ENCODE assay signal across 8 cellular contexts in genomic region chr19:42295831-42296525, GRCh38. TPM values are rescaled to one million over a fixed set of nuclear protein-coding genes. Genes with fewer than 3 reads are reported as not detected.
DNase-seq lines count a peak whose midpoint lies in the region; ATAC-seq and TF ChIP-seq lines count a peak whose summit lies in the region.

No MANE protein-coding gene starts in this region.

- peak overlapping the region in 1 of 2 experiments; percentile 4; a peak in 2 of 4 replicates for H3K27ac ChIP-seq in SK-N-SH (ENCODE audit: low read depth in 2 of 2, low read length in 1 of 2)

- H3K9ac ChIP-seq in SK-N-SH = no peak overlapping the region

- H4K20me1 ChIP-seq in SK-N-SH (ENCODE audit: insufficient read depth) = 0 out of 2 replicates have a peak, but pooled peaks cover 5% of the 10 kb centered on the region

- H3K36me3 ChIP-seq in SK-N-SH (replicated peaks in 1 of 2; ENCODE audit: control insufficient read depth in 1 of 2, insufficient read depth in 2 of 2, low read length in 1 of 2) = peaks cover 26 to 46% of the 10 kb centered on the region in 2 experiments

- H3K27me3 Mint-ChIP-seq in activated naive CD4-positive, alpha-beta T cell treated with anti-CD3 and anti-CD28 coated beads for 36 hours (ENCODE audit: low read depth) = no peaks in the 10 kb centered on the region

- no peak overlapping the region for H2AFZ ChIP-seq in SK-N-SH (ENCODE audit: low read depth)

- DNase-seq in NCI-H446 (lab: John Stamatoyannopoulos, UW) (peak; percentile 57 to 71), NCI-H446 treated with DMSO at 0.1 percent for 48 hours (lab: John Stamatoyannopoulos, UW) (no peak), LoVo (ENCODE audit: low spot score) (peak; percentile 70), SK-N-SH (peak; percentile 88), Right ventricle myocardium superior (peak; percentile 91), retinal pigment epithelial cell (ENCODE audit: low read depth) (no peak)
- peak; percentile 95 for DNase-seq in activated naive CD4-positive, alpha-beta T cell treated with anti-CD3 and anti-CD28 coated beads for 36 hours

- H3K27ac Mint-ChIP-seq in activated naive CD4-positive, alpha-beta T cell treated with anti-CD3 and anti-CD28 coated beads for 36 hours = no peak overlapping the region

- 81% methylated on average over 4 of the region's 6 CpGs for WGBS in SK-N-SH (ENCODE audit: low lambda C conversion rate)

- CTCF ChIA-PET in SK-N-SH (lab: Yijun Ruan, JAX) = interaction anchor here (0.6 to 9.5 kb wide), 29 partner anchors 8 to 194 kb away, joined by 3 to 60 read pairs (median 4); partner anchors contain the start of genes CIC, ERF, GSK3A and POU2F2
- CTCF ChIA-PET in activated naive CD4-positive, alpha-beta T cell treated with anti-CD3 and anti-CD28 coated beads for 36 hours (lab: Charles Lee) = interaction anchor here (0.8 to 1.9 kb wide), 12 partner anchors 9 to 191 kb away, joined by 3 to 8 read pairs (median 4); partner anchors contain the start of genes POU2F2 and ZNF526

- ATAC-seq in Right ventricle myocardium superior (ENCODE audit: poor library complexity) (peak; percentile 86), HG02610 (IDR thresholded peaks at IDR 0.05; ENCODE audit: unreplicated experiment) (no peak)

- peak; percentile 93 for TF ChIP-seq CTCF in SK-N-SH (IDR thresholded peaks at IDR 0.05)
- peak; percentile 99 for TF ChIP-seq CTCF in retinal pigment epithelial cell (conservative IDR thresholded peaks at IDR 0.05; ENCODE audit: low read depth, low read length)

- no peaks in the 10 kb centered on the region for H3K9me3 ChIP-seq in SK-N-SH

- no peaks in the 10 kb centered on the region for H3K9me3 Mint-ChIP-seq in activated naive CD4-positive, alpha-beta T cell treated with anti-CD3 and anti-CD28 coated beads for 36 hours

- no peaks in the 10 kb centered on the region; a peak in 2 of 4 replicates for H3K4me1 ChIP-seq in SK-N-SH (ENCODE audit: control insufficient read depth in 1 of 2, insufficient read depth in 2 of 2, low read depth in 1 of 2, low read length in 1 of 2)

- peaks cover 8% of the 10 kb centered on the region for H3K79me2 ChIP-seq in SK-N-SH (ENCODE audit: insufficient read depth)

- TF ChIP-seq RAD21 in SK-N-SH (IDR thresholded peaks at IDR 0.05; ENCODE audit: low read length) = peak; percentile 67

- no peak overlapping the region for H3K4me2 ChIP-seq in SK-N-SH

- H3K4me1 Mint-ChIP-seq in activated naive CD4-positive, alpha-beta T cell treated with anti-CD3 and anti-CD28 coated beads for 36 hours (ENCODE audit: low read depth) = peaks cover 4% of the 10 kb centered on the region

- no peak for TF ChIP-seq EP300 in SK-N-SH (IDR thresholded peaks at IDR 0.05; ENCODE audit: borderline replicate concordance in 1 of 2, low read depth in 1 of 2, low read length in 1 of 2)

- H3K4me3 ChIP-seq in SK-N-SH (ENCODE audit: low read depth in 2 of 2, low read length in 1 of 2) (no peak overlapping the region; a peak in 1 of 4 replicates), retinal pigment epithelial cell (ENCODE audit: low read length) (no peak overlapping the region)

- no peak overlapping the region for H3K4me3 Mint-ChIP-seq in activated naive CD4-positive, alpha-beta T cell treated with anti-CD3 and anti-CD28 coated beads for 36 hours

- intact Hi-C loops in activated naive CD4-positive, alpha-beta T cell treated with anti-CD3 and anti-CD28 coated beads for 36 hours (cut with micrococcal nuclease) = loop anchor here (1.0 to 2.0 kb wide), 2 partner anchors 13 to 163 kb away; no protein-coding TSS in a partner anchor
- intact Hi-C loops in Right ventricle myocardium superior (cut with DNase I) = no loop called here

- H3F3A ChIP-seq in SK-N-SH (replicated peaks; ENCODE audit: insufficient read depth) = peaks cover 27% of the 10 kb centered on the region

- POLR2A ChIA-PET in SK-N-SH (lab: Yijun Ruan, JAX) = no interaction called here

- no peaks in the 10 kb centered on the region for H3K27me3 ChIP-seq in SK-N-SH (ENCODE audit: insufficient read depth)

- peaks cover 7% of the 10 kb centered on the region for H3K36me3 Mint-ChIP-seq in activated naive CD4-positive, alpha-beta T cell treated with anti-CD3 and anti-CD28 coated beads for 36 hours (ENCODE audit: low read depth)

- no peaks in the 10 kb centered on the region for H3K9me2 ChIP-seq in SK-N-SH

TF ChIP-seq in SK-N-SH, 30 proteins besides CTCF, POLR2A, EP300 and RAD21:
- TF ChIP-seq TCF12 (IDR thresholded peaks at IDR 0.05) = no peak
- no peak for TF ChIP-seq GATA2 (CRISPR knock-in tag; IDR thresholded peaks at IDR 0.05)
- 0 out of 2 replicates have a peak, but pooled peaks have one; percentile 30 for TF ChIP-seq FOXJ3 (CRISPR knock-in tag; IDR thresholded peaks at IDR 0.05)
- no peak for TF ChIP-seq NRF1 (IDR thresholded peaks at IDR 0.05; ENCODE audit: low read depth, low read length)
- no peak for TF ChIP-seq TAF1 (IDR thresholded peaks at IDR 0.05; ENCODE audit: borderline replicate concordance, low read depth, low read length)
- TF ChIP-seq MXI1 (IDR thresholded peaks at IDR 0.05; ENCODE audit: low read depth, low read length) = peak; percentile 56; the same call in 1 of the 2 replicates
- no peak for TF ChIP-seq ELF1 (IDR thresholded peaks at IDR 0.05)
- no peak for TF ChIP-seq ZBTB33 (IDR thresholded peaks at IDR 0.05; ENCODE audit: borderline replicate concordance, low read depth)
- TF ChIP-seq USF2 (IDR thresholded peaks at IDR 0.05; ENCODE audit: borderline replicate concordance, low read depth, low read length) = no peak
- TF ChIP-seq RCOR1 (IDR thresholded peaks at IDR 0.05; ENCODE audit: low read length) = 0 out of 2 replicates have a peak, but pooled peaks have one; percentile 25
- peak; percentile 68 for TF ChIP-seq SMC3 (IDR thresholded peaks at IDR 0.05; ENCODE audit: low read depth, low read length)
- no peak for TF ChIP-seq PBX3 (IDR thresholded peaks at IDR 0.05)

RNA-seq across cellular contexts. Expression of gene PRR19, which starts 6.0 kb away (rescaled TPM):
- polyA plus RNA-seq in SK-N-SH (2012; rRNA removed) = 1.3 TPM in 2 replicates
- polyA plus RNA-seq in SK-N-SH (2012; cell fraction: cytosol; rRNA removed) = 0.40 and 0.87 TPM in 2 replicates
- polyA plus RNA-seq in SK-N-SH (2012; cell fraction: nucleus; rRNA removed) = 1.3 and 1.7 TPM in 2 replicates
- total RNA-seq in activated naive CD4-positive, alpha-beta T cell treated with anti-CD3 and anti-CD28 coated beads for 36 hours = under 1 TPM; 0.27 to 0.43 TPM
- total RNA-seq in Right ventricle myocardium superior = not detected

RNA-seq across cellular contexts. Expression of gene PAFAH1B3, which starts 6.4 kb away (rescaled TPM):
- polyA plus RNA-seq in SK-N-SH (2012; rRNA removed) = 105 and 160 TPM in 2 replicates
- 71.5 and 102 TPM in 2 replicates for polyA plus RNA-seq in SK-N-SH (2012; cell fraction: cytosol; rRNA removed)
- polyA plus RNA-seq in SK-N-SH (2012; cell fraction: nucleus; rRNA removed) = 82.6 and 91.4 TPM in 2 replicates
- 10 to 100 TPM; 36.6 TPM for total RNA-seq in activated naive CD4-positive, alpha-beta T cell treated with anti-CD3 and anti-CD28 coated beads for 36 hours
- total RNA-seq in Right ventricle myocardium superior = 4.3 TPM

RNA-seq across cellular contexts. Expression of gene TMEM145, which starts 17.1 kb away (rescaled TPM):
- polyA plus RNA-seq in SK-N-SH (2012; rRNA removed) = 0.37 and 2.0 TPM in 2 replicates
- polyA plus RNA-seq in SK-N-SH (2012; cell fraction: cytosol; rRNA removed) = 0.53 and 1.5 TPM in 2 replicates
- polyA plus RNA-seq in SK-N-SH (2012; cell fraction: nucleus; rRNA removed) = 8.0 and 18.2 TPM in 2 replicates
- total RNA-seq in activated naive CD4-positive, alpha-beta T cell treated with anti-CD3 and anti-CD28 coated beads for 36 hours = not detected
- 0.11 TPM for total RNA-seq in Right ventricle myocardium superior

RNA-seq across cellular contexts. Expression of gene CIC, which starts 26.9 kb away (rescaled TPM):
- polyA plus RNA-seq in SK-N-SH (2012; rRNA removed) = 8.6 and 16.9 TPM in 2 replicates
- polyA plus RNA-seq in SK-N-SH (2012; cell fraction: cytosol; rRNA removed) = 7.7 and 12.5 TPM in 2 replicates
- polyA plus RNA-seq in SK-N-SH (2012; cell fraction: nucleus; rRNA removed) = 67.2 and 121 TPM in 2 replicates
- total RNA-seq in activated naive CD4-positive, alpha-beta T cell treated with anti-CD3 and anti-CD28 coated beads for 36 hours = 10 to 100 TPM; 60.2 to 61.5 TPM
- 33.6 TPM for total RNA-seq in Right ventricle myocardium superior

RNA-seq across cellular contexts. Expression of gene MEGF8, which starts 29.5 kb away (rescaled TPM):
- polyA plus RNA-seq in SK-N-SH (2012; rRNA removed) = 12.0 and 19.1 TPM in 2 replicates
- 12.4 and 14.8 TPM in 2 replicates for polyA plus RNA-seq in SK-N-SH (2012; cell fraction: cytosol; rRNA removed)
- polyA plus RNA-seq in SK-N-SH (2012; cell fraction: nucleus; rRNA removed) = 18.7 and 25.1 TPM in 2 replicates
- 1 to 10 TPM; 3.3 to 4.0 TPM for total RNA-seq in activated naive CD4-positive, alpha-beta T cell treated with anti-CD3 and anti-CD28 coated beads for 36 hours
- 34.3 TPM for total RNA-seq in Right ventricle myocardium superior

Comparison
In these comparisons a context has a peak if more than half of its experiments do, and no peak if none do; other contexts are left out.
1. DNase-seq: peak in NCI-H446 (2 of 2), LoVo (single experiment), SK-N-SH (single experiment), activated naive CD4-positive, alpha-beta T cell treated with anti-CD3 and anti-CD28 coated beads for 36 hours (single experiment) and Right ventricle myocardium superior (single experiment); none in NCI-H446 treated with DMSO at 0.1 percent for 48 hours (single experiment) and retinal pigment epithelial cell (single experiment).